Comparison of ENCODE assay signal across 1 cellular context in genomic region chr6:30717129-30717844, GRCh38.
TF ChIP-seq lines count a peak whose summit lies in the region.

A gene with protein sequence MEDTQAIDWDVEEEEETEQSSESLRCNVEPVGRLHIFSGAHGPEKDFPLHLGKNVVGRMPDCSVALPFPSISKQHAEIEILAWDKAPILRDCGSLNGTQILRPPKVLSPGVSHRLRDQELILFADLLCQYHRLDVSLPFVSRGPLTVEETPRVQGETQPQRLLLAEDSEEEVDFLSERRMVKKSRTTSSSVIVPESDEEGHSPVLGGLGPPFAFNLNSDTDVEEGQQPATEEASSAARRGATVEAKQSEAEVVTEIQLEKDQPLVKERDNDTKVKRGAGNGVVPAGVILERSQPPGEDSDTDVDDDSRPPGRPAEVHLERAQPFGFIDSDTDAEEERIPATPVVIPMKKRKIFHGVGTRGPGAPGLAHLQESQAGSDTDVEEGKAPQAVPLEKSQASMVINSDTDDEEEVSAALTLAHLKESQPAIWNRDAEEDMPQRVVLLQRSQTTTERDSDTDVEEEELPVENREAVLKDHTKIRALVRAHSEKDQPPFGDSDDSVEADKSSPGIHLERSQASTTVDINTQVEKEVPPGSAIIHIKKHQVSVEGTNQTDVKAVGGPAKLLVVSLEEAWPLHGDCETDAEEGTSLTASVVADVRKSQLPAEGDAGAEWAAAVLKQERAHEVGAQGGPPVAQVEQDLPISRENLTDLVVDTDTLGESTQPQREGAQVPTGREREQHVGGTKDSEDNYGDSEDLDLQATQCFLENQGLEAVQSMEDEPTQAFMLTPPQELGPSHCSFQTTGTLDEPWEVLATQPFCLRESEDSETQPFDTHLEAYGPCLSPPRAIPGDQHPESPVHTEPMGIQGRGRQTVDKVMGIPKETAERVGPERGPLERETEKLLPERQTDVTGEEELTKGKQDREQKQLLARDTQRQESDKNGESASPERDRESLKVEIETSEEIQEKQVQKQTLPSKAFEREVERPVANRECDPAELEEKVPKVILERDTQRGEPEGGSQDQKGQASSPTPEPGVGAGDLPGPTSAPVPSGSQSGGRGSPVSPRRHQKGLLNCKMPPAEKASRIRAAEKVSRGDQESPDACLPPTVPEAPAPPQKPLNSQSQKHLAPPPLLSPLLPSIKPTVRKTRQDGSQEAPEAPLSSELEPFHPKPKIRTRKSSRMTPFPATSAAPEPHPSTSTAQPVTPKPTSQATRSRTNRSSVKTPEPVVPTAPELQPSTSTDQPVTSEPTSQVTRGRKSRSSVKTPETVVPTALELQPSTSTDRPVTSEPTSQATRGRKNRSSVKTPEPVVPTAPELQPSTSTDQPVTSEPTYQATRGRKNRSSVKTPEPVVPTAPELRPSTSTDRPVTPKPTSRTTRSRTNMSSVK (N-terminal part only) (minus strand): TSS chr6:30717281. CDS start chr6:30715175, 2,106 bp downstream.

TF ChIP-seq in HepG2, 621 proteins besides CTCF, POLR2A, EP300 and RAD21 (continued from another document and continues in another):
- TF ChIP-seq NBN (conservative IDR thresholded peaks at IDR 0.05) (no peak), JUN (CRISPR knock-in tag; IDR thresholded peaks at IDR 0.05) (peak; percentile 91), ZBTB42 (CRISPR knock-in tag; IDR thresholded peaks at IDR 0.05) (no peak), RNF2 (conservative IDR thresholded peaks at IDR 0.05; ENCODE audit: low read depth) (0 out of 2 replicates have a peak, but pooled peaks have one; percentile 19), ZNF589 (CRISPR knock-in tag; conservative IDR thresholded peaks at IDR 0.05) (peak; percentile 97), SIX4 (CRISPR knock-in tag; IDR thresholded peaks at IDR 0.05) (peak; percentile 87), PTBP1 (IDR thresholded peaks at IDR 0.05; ENCODE audit: low read depth, low read length, poor library complexity, severe bottlenecking) (no peak), ZNF260 (CRISPR knock-in tag; IDR thresholded peaks at IDR 0.05; ENCODE audit: borderline replicate concordance, low read depth) (no peak), ZNF749 (CRISPR knock-in tag; IDR thresholded peaks at IDR 0.05; ENCODE audit: borderline replicate concordance) (peak; percentile 40; the same call in 1 of the 2 replicates), SNRNP70 (IDR thresholded peaks at IDR 0.05; ENCODE audit: low read depth, low read length) (no peak), PLSCR1 (CRISPR knock-in tag; IDR thresholded peaks at IDR 0.05; ENCODE audit: borderline replicate concordance) (no peak), ZBTB3 (CRISPR knock-in tag; IDR thresholded peaks at IDR 0.05; ENCODE audit: borderline replicate concordance, low read depth) (peak; percentile 88; the same call in 1 of the 2 replicates), ARNT2 (CRISPR knock-in tag; IDR thresholded peaks at IDR 0.05; ENCODE audit: low read depth) (peak; percentile 97), ZNF761 (CRISPR knock-in tag; conservative IDR thresholded peaks at IDR 0.05) (peak; percentile 74; the same call in 1 of the 2 replicates), MBD4 (IDR thresholded peaks at IDR 0.05; ENCODE audit: borderline replicate concordance, low read length) (no peak), EZH2 (conservative IDR thresholded peaks at IDR 0.05; ENCODE audit: low read depth, low read length) (no peak), ZNF75D (CRISPR knock-in tag; IDR thresholded peaks at IDR 0.05; ENCODE audit: borderline replicate concordance) (no peak), ZNF775 (CRISPR knock-in tag; IDR thresholded peaks at IDR 0.05; ENCODE audit: borderline replicate concordance) (no peak; the same call in 1 of the 2 replicates), AHDC1 (CRISPR knock-in tag; IDR thresholded peaks at IDR 0.05; ENCODE audit: borderline replicate concordance) (no peak), GMEB2 (CRISPR knock-in tag; IDR thresholded peaks at IDR 0.05; ENCODE audit: low read depth) (peak; percentile 83), ZNF468 (CRISPR knock-in tag; IDR thresholded peaks at IDR 0.05) (no peak), NCOA1 (CRISPR knock-in tag; IDR thresholded peaks at IDR 0.05) (no peak), CAMTA2 (CRISPR knock-in tag; IDR thresholded peaks at IDR 0.05; ENCODE audit: borderline replicate concordance) (peak; percentile 75; the same call in 1 of the 2 replicates), ZNF569 (CRISPR knock-in tag; IDR thresholded peaks at IDR 0.05; ENCODE audit: borderline replicate concordance) (no peak; the same call in 1 of the 2 replicates), PBX2 (CRISPR knock-in tag; IDR thresholded peaks at IDR 0.05) (peak; percentile 96), MLLT10 (CRISPR knock-in tag; IDR thresholded peaks at IDR 0.05) (no peak), RARA (CRISPR knock-in tag; IDR thresholded peaks at IDR 0.05) (peak; percentile 64)
- TF ChIP-seq, protein P1, sequence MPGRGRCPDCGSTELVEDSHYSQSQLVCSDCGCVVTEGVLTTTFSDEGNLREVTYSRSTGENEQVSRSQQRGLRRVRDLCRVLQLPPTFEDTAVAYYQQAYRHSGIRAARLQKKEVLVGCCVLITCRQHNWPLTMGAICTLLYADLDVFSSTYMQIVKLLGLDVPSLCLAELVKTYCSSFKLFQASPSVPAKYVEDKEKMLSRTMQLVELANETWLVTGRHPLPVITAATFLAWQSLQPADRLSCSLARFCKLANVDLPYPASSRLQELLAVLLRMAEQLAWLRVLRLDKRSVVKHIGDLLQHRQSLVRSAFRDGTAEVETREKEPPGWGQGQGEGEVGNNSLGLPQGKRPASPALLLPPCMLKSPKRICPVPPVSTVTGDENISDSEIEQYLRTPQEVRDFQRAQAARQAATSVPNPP (CRISPR knock-in tag; IDR thresholded peaks at IDR 0.05), result peak; percentile 96
- TF ChIP-seq, protein P2, sequence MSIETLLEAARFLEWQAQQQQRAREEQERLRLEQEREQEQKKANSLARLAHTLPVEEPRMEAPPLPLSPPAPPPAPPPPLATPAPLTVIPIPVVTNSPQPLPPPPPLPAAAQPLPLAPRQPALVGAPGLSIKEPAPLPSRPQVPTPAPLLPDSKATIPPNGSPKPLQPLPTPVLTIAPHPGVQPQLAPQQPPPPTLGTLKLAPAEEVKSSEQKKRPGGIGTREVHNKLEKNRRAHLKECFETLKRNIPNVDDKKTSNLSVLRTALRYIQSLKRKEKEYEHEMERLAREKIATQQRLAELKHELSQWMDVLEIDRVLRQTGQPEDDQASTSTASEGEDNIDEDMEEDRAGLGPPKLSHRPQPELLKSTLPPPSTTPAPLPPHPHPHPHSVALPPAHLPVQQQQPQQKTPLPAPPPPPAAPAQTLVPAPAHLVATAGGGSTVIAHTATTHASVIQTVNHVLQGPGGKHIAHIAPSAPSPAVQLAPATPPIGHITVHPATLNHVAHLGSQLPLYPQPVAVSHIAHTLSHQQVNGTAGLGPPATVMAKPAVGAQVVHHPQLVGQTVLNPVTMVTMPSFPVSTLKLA (IDR thresholded peaks at IDR 0.05), result peak; percentile 72
- TF ChIP-seq, protein P3, sequence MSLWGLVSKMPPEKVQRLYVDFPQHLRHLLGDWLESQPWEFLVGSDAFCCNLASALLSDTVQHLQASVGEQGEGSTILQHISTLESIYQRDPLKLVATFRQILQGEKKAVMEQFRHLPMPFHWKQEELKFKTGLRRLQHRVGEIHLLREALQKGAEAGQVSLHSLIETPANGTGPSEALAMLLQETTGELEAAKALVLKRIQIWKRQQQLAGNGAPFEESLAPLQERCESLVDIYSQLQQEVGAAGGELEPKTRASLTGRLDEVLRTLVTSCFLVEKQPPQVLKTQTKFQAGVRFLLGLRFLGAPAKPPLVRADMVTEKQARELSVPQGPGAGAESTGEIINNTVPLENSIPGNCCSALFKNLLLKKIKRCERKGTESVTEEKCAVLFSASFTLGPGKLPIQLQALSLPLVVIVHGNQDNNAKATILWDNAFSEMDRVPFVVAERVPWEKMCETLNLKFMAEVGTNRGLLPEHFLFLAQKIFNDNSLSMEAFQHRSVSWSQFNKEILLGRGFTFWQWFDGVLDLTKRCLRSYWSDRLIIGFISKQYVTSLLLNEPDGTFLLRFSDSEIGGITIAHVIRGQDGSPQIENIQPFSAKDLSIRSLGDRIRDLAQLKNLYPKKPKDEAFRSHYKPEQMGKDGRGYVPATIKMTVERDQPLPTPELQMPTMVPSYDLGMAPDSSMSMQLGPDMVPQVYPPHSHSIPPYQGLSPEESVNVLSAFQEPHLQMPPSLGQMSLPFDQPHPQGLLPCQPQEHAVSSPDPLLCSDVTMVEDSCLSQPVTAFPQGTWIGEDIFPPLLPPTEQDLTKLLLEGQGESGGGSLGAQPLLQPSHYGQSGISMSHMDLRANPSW (CRISPR knock-in tag; IDR thresholded peaks at IDR 0.05; ENCODE audit: borderline replicate concordance), result peak; percentile 99
- TF ChIP-seq, protein P4, sequence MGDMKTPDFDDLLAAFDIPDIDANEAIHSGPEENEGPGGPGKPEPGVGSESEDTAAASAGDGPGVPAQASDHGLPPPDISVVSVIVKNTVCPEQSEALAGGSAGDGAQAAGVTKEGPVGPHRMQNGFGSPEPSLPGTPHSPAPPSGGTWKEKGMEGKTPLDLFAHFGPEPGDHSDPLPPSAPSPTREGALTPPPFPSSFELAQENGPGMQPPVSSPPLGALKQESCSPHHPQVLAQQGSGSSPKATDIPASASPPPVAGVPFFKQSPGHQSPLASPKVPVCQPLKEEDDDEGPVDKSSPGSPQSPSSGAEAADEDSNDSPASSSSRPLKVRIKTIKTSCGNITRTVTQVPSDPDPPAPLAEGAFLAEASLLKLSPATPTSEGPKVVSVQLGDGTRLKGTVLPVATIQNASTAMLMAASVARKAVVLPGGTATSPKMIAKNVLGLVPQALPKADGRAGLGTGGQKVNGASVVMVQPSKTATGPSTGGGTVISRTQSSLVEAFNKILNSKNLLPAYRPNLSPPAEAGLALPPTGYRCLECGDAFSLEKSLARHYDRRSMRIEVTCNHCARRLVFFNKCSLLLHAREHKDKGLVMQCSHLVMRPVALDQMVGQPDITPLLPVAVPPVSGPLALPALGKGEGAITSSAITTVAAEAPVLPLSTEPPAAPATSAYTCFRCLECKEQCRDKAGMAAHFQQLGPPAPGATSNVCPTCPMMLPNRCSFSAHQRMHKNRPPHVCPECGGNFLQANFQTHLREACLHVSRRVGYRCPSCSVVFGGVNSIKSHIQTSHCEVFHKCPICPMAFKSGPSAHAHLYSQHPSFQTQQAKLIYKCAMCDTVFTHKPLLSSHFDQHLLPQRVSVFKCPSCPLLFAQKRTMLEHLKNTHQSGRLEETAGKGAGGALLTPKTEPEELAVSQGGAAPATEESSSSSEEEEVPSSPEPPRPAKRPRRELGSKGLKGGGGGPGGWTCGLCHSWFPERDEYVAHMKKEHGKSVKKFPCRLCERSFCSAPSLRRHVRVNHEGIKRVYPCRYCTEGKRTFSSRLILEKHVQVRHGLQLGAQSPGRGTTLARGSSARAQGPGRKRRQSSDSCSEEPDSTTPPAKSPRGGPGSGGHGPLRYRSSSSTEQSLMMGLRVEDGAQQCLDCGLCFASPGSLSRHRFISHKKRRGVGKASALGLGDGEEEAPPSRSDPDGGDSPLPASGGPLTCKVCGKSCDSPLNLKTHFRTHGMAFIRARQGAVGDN (CRISPR knock-in tag; IDR thresholded peaks at IDR 0.05), result peak; percentile 94
